18 cellular contexts compared by ENCODE assay signal in genomic region chr11:6405837-6406236, GRCh38. TPM values are rescaled to one million over a fixed set of nuclear protein-coding genes. Genes with fewer than 3 reads are reported as not detected.
A peak's percentile ranks its signal among the peaks of the same experiment; 100 is the strongest.
DNase-seq lines count a peak whose midpoint lies in the region; ATAC-seq and TF ChIP-seq lines count a peak whose summit lies in the region.
"Had no signal": no experiment of that assay in that cellular context is flagged by ENCODE, and none has a peak within 500 bp of the region (broad histone marks: within the 10 kb centered on the region; RNA-seq: fewer than 3 reads in every experiment).

No MANE protein-coding gene starts in this region.

- peak overlapping the region; percentile 88 for H3K27ac ChIP-seq in angular gyrus (ENCODE audit: low read depth, low read length)
- H3K27ac ChIP-seq: right lobe of liver, vagina had no signal

- H3K4me3 Mint-ChIP-seq in natural killer cell (no peak overlapping the region), glutamatergic neuron (ENCODE audit: unreplicated experiment) (peak overlapping the region; percentile 32)
- no peak overlapping the region for H3K4me3 Mint-ChIP-seq in natural killer cell treated with Interleukin-12 subunit alpha and Interleukin-12 subunit beta and Interleukin-15 and Interleukin-18, amount 100 ng/mL, for 72 hours
- H3K4me3 Mint-ChIP-seq: activated T-helper 1 cell treated with anti-CD3 and anti-CD28 coated beads, Interleukin-12 subunit alpha, Interleukin-12 subunit beta, Interleukin-2, Interleukin-4 antibody, amounts not matched to agents 30 ng/mL and 10 ng/mL and 1 ng/mL, durations not matched to agents 14 hours and 24 hours and 36 hours; HFFc6; nephron had no signal

- H3K27me3 Mint-ChIP-seq in natural killer cell (ENCODE audit: low read depth in 2 of 2) (no peaks in the 10 kb centered on the region), glutamatergic neuron (ENCODE audit: unreplicated experiment) (peaks cover 4% of the 10 kb centered on the region)
- H3K27me3 Mint-ChIP-seq in natural killer cell treated with Interleukin-12 subunit alpha and Interleukin-12 subunit beta and Interleukin-15 and Interleukin-18, amount 100 ng/mL, for 72 hours = no peaks in the 10 kb centered on the region

- ATAC-seq in natural killer cell = no peak
- ATAC-seq in natural killer cell treated with Interleukin-12 subunit alpha and Interleukin-12 subunit beta and Interleukin-15 and Interleukin-18, amount 100 ng/mL, for 72 hours = no peak
- ATAC-seq in omental fat pad (ENCODE audit: low FRiP score) = no peak
- ATAC-seq in HG03025 (IDR thresholded peaks at IDR 0.05; ENCODE audit: low FRiP score, unreplicated experiment) = no peak
- ATAC-seq: PC-3 had no signal

- DNase-seq in natural killer cell (no peak), glutamatergic neuron (no peak), NCI-H446 treated with DMSO at 0.1 percent for 48 hours (lab: John Stamatoyannopoulos, UW) (no peak), omental fat pad (ENCODE audit: low spot score) (no peak)
- no peak for DNase-seq in natural killer cell treated with Interleukin-12 subunit alpha and Interleukin-12 subunit beta and Interleukin-15 and Interleukin-18, amount 100 ng/mL, for 72 hours (ENCODE audit: low spot score)
- DNase-seq in stimulated activated CD4-positive, alpha-beta T cell treated with anti-CD3 and anti-CD28 coated beads, Interleukin-2, amount 100 ng/mL, for 24 hours = no peak
- DNase-seq: GF-D8, HFFc6, KG1, NCI-H774, PC-3, right lobe of liver, SHP77 treated with DMSO at 0.1 percent for 48 hours had no signal

- H3K36me3 Mint-ChIP-seq in natural killer cell (no peaks in the 10 kb centered on the region), glutamatergic neuron (ENCODE audit: unreplicated experiment) (no peaks in the 10 kb centered on the region)
- no peaks in the 10 kb centered on the region for H3K36me3 Mint-ChIP-seq in natural killer cell treated with Interleukin-12 subunit alpha and Interleukin-12 subunit beta and Interleukin-15 and Interleukin-18, amount 100 ng/mL, for 72 hours

- no peak for TF ChIP-seq CTCF in natural killer cell (IDR thresholded peaks at IDR 0.05)
- no peak for TF ChIP-seq CTCF in glutamatergic neuron (IDR thresholded peaks at IDR 0.05; ENCODE audit: partially characterized antibody, unreplicated experiment)
- no peak for TF ChIP-seq CTCF in omental fat pad (IDR thresholded peaks at IDR 0.05)

- H3K27ac Mint-ChIP-seq in natural killer cell (peak overlapping the region; percentile 2 to 18), glutamatergic neuron (ENCODE audit: unreplicated experiment) (no peak overlapping the region)
- H3K27ac Mint-ChIP-seq in natural killer cell treated with Interleukin-12 subunit alpha and Interleukin-12 subunit beta and Interleukin-15 and Interleukin-18, amount 100 ng/mL, for 72 hours = no peak overlapping the region
- H3K27ac Mint-ChIP-seq: activated T-helper 1 cell treated with anti-CD3 and anti-CD28 coated beads, Interleukin-12 subunit alpha, Interleukin-12 subunit beta, Interleukin-2, Interleukin-4 antibody, amounts not matched to agents 30 ng/mL and 10 ng/mL and 1 ng/mL, durations not matched to agents 14 hours and 24 hours and 36 hours; HFFc6; nephron had no signal

- H3K4me1 Mint-ChIP-seq in natural killer cell (peaks cover 44 to 63% of the 10 kb centered on the region in 2 donors), glutamatergic neuron (ENCODE audit: low read depth, unreplicated experiment) (peaks cover 18% of the 10 kb centered on the region)
- H3K4me1 Mint-ChIP-seq in natural killer cell treated with Interleukin-12 subunit alpha and Interleukin-12 subunit beta and Interleukin-15 and Interleukin-18, amount 100 ng/mL, for 72 hours (ENCODE audit: low read depth in 2 of 2) = peaks cover 41 to 47% of the 10 kb centered on the region in 2 donors

- intact Hi-C loops in natural killer cell (cut with micrococcal nuclease) = no loop called here

- no peaks in the 10 kb centered on the region for H3K9me3 Mint-ChIP-seq in natural killer cell
- H3K9me3 Mint-ChIP-seq in natural killer cell treated with Interleukin-12 subunit alpha and Interleukin-12 subunit beta and Interleukin-15 and Interleukin-18, amount 100 ng/mL, for 72 hours = no peaks in the 10 kb centered on the region
- peaks cover 1% of the 10 kb centered on the region for H3K9me3 Mint-ChIP-seq in glutamatergic neuron (ENCODE audit: unreplicated experiment)
- H3K9me3 Mint-ChIP-seq: activated T-helper 1 cell treated with anti-CD3 and anti-CD28 coated beads, Interleukin-12 subunit alpha, Interleukin-12 subunit beta, Interleukin-2, Interleukin-4 antibody, amounts not matched to agents 30 ng/mL and 10 ng/mL and 1 ng/mL, durations not matched to agents 14 hours and 24 hours and 36 hours; HFFc6; nephron had no signal

RNA-seq across cellular contexts. Expression of gene APBB1, which starts 13.1 kb away (rescaled TPM):
- 10 to 100 TPM; 62.8 to 77.1 (median 67.5) TPM for total RNA-seq in natural killer cell
- total RNA-seq in natural killer cell treated with Interleukin-12 subunit alpha and Interleukin-12 subunit beta and Interleukin-15 and Interleukin-18, amount 100 ng/mL, for 72 hours = 10 to 100 TPM; 25.5 to 27.5 TPM
- 142 TPM for total RNA-seq in glutamatergic neuron (ENCODE audit: unreplicated experiment)
- total RNA-seq in omental fat pad = 10 to 100 TPM; 19.8 to 39.9 (median 33.3) TPM

RNA-seq across cellular contexts. Expression of gene SMPD1, which starts 15.6 kb away (rescaled TPM):
- total RNA-seq in natural killer cell = 10 to 100 TPM; 52.7 to 63.3 (median 56.1) TPM
- total RNA-seq in natural killer cell treated with Interleukin-12 subunit alpha and Interleukin-12 subunit beta and Interleukin-15 and Interleukin-18, amount 100 ng/mL, for 72 hours = 10 to 100 TPM; 26.4 to 29.1 TPM
- total RNA-seq in glutamatergic neuron (ENCODE audit: unreplicated experiment) = 38.5 TPM
- 10 to 100 TPM; 21.4 to 23.7 (median 22.5) TPM for total RNA-seq in omental fat pad

RNA-seq across cellular contexts. Expression of gene HPX, which starts 35.0 kb away (rescaled TPM):
- 1 to 10 TPM in 1 of 3 donors, under 1 TPM in 2; 0.35 to 1.5 (median 0.98) TPM for total RNA-seq in natural killer cell
- under 1 TPM; 0.76 to 0.92 TPM for total RNA-seq in natural killer cell treated with Interleukin-12 subunit alpha and Interleukin-12 subunit beta and Interleukin-15 and Interleukin-18, amount 100 ng/mL, for 72 hours
- total RNA-seq in glutamatergic neuron (ENCODE audit: unreplicated experiment) = 9.6 TPM
- 1 to 10 TPM; 1.7 to 2.5 (median 2.0) TPM for total RNA-seq in omental fat pad
- total RNA-seq: activated T-helper 1 cell treated with anti-CD3 and anti-CD28 coated beads, Interleukin-12 subunit alpha, Interleukin-12 subunit beta, Interleukin-2, Interleukin-4 antibody, amounts not matched to agents 30 ng/mL and 10 ng/mL and 1 ng/mL, durations not matched to agents 14 hours and 24 hours and 36 hours had no signal

Comparison
In these comparisons a context has a peak if more than half of its experiments do, and no peak if none do; other contexts are left out.
1. H3K27ac Mint-ChIP-seq: peak in natural killer cell (2 of 2); none in natural killer cell treated with Interleukin-12 subunit alpha and Interleukin-12 subunit beta and Interleukin-15 and Interleukin-18, amount 100 ng/mL, for 72 hours (0 of 2) and glutamatergic neuron (single experiment).